In the genomic region with DNA sequence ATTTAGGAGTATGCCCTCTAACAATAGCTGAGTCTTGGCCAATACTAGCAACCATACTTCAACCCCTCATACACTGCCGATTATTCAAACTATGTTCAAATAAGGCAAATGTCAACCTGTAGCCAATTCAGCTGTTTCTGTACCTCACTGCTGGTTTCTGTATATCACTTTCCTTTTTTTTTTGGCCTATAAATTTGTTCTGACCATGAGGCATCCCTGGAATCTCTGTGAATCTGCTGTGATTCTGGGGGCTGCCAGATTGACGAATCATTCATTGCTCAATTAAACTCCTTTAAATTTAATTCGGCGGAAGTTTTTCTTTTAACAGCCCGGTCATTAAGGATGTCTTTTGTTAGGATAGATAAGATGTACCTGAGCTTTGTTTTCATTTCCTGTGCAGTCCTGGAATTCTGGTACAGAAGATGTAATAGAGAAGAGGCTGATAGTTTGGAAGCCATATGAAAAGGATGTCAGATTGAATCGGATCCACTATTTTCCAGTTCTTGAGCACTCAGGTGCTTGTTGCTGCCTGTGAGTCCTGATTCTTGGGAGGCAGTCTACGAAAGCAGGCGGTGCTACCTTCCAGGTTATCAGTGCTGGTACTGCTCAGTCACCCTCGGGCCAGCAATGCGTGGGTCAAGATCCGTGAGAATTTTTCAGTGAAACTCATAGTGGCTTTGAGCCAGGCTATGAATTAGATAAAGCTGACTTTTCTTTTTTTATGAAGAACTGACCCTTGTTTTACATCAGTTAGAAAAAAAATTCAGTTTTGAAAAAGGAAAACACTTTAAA, we compare ENCODE assay signal across 14 cellular contexts.
"Had no signal": no experiment of that assay in that cellular context is flagged by ENCODE, and none has a peak within 500 bp of the region (broad histone marks: within the 10 kb centered on the region; RNA-seq: fewer than 3 reads in every experiment).

No MANE protein-coding gene starts in this region.

- H3K27me3 ChIP-seq: right atrium auricular region, thyroid gland had no signal

- H3K4me3 ChIP-seq: coronary artery, lower lobe of right lung, right atrium auricular region, smooth muscle cell, thyroid gland had no signal

- H3K4me1 ChIP-seq: lower lobe of right lung, right atrium auricular region, thyroid gland had no signal

- DNase-seq: activated CD4-positive, alpha-beta memory T cell treated with anti-CD3 and anti-CD28 coated beads for 36 hours; activated CD4-positive, alpha-beta T cell treated with anti-CD3 and anti-CD28 coated beads for 1 hour; activated gamma-delta T cell; activated T-cell treated with anti-CD3 and anti-CD28 coated beads, Interleukin-2, amount 50 U/mL, for 48 hours; anterior cingulate cortex; effector CD8-positive, alpha-beta T cell; lower lobe of right lung; naive B cell; posterior cingulate gyrus; T-helper 9 cell; thyroid gland had no signal

- H3K4me2 ChIP-seq: smooth muscle cell had no signal

- ATAC-seq: lower lobe of right lung had no signal

- H3K9me3 ChIP-seq: lower lobe of right lung, right atrium auricular region, thyroid gland had no signal

- H3K27ac ChIP-seq: coronary artery, lower lobe of right lung, right atrium auricular region, thyroid gland had no signal

- H3K36me3 ChIP-seq: lower lobe of right lung, right atrium auricular region, thyroid gland had no signal
